Comparison of ENCODE assay signal across 8 cellular contexts in the genomic region with DNA sequence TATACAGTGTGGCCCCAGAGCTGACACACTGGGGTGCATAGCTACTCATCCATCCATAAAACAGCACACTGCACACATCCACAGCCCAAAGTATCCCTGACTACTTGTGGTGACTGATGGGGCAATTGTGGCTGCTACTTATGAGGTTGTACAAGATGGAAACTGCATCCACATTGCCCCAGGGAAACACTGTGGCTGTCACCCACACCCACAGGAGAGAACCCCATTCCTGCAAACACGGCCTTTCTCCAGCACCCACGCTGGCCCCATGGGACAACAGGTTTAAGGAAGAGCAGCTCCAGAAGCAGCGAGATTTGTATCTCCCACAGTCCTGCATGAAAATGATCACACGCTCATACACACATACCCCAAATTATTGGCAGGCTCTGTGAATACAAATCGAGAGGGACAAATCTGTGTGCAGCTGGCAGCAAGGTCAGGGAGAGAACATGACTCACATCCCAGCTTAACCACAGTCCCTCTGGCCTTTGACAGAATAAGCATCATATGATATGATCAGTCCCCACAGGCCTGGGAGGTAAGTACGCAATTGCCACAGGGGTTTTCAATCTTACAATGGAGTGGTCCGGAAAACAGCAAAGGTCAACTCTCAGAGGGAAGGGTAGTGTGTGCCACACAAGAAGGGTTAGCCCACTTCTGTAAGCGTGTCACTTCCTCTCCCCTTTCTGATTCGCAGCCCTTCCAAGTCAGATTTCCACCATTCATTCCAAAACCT.
DNase-seq lines count a peak whose midpoint lies in the region; ATAC-seq and TF ChIP-seq lines count a peak whose summit lies in the region.

No MANE protein-coding gene starts in this region.

- peak; percentile 67 for DNase-seq in AG09309 (ENCODE audit: low read depth)
- peak; percentile 96 for DNase-seq in RPMI7951 (ENCODE audit: low read depth)
- peak; percentile 88 for DNase-seq in glomerular endothelial cell (ENCODE audit: extremely low read depth, low read depth, low spot score)
- no peak for DNase-seq in NCI-H146 treated with DMSO at 0.1 percent for 48 hours (lab: John Stamatoyannopoulos, UW; ENCODE audit: unreplicated experiment)
- no peak for DNase-seq in mucosa of gallbladder (ENCODE audit: low spot score)
- DNase-seq in DMS153 treated with DMSO at 0.1 percent for 48 hours (lab: John Stamatoyannopoulos, UW; ENCODE audit: unreplicated experiment) = no peak

- no peak for TF ChIP-seq CTCF in AG09309 (IDR thresholded peaks at IDR 0.05; ENCODE audit: control insufficient read depth, insufficient read depth, low read depth, low read length, missing control alignments)

- H3K4me3 ChIP-seq in AG09309 (ENCODE audit: control insufficient read depth, low read depth, low read length) = no peak overlapping the region

- peak; percentile 38 for ATAC-seq in GM21367 (IDR thresholded peaks at IDR 0.05; ENCODE audit: unreplicated experiment)
- no peak for ATAC-seq in HG03159 (IDR thresholded peaks at IDR 0.05; ENCODE audit: unreplicated experiment)

Comparison
In these comparisons a context has a peak if more than half of its experiments do, and no peak if none do; other contexts are left out.
1. DNase-seq: peak in AG09309 (single experiment), RPMI7951 (single experiment) and glomerular endothelial cell (single experiment); none in NCI-H146 treated with DMSO at 0.1 percent for 48 hours (single experiment), mucosa of gallbladder (single experiment) and DMS153 treated with DMSO at 0.1 percent for 48 hours (single experiment).